Comparison of ENCODE assay signal across 13 cellular contexts in genomic region chr5:139760066-139761056, GRCh38. TPM values are rescaled to one million over a fixed set of nuclear protein-coding genes. Genes with fewer than 3 reads are reported as not detected.
DNase-seq lines count a peak whose midpoint lies in the region; ATAC-seq, FAIRE-seq and TF ChIP-seq lines count a peak whose summit lies in the region.
"Had no signal": no experiment of that assay in that cellular context is flagged by ENCODE, and none has a peak within 500 bp of the region (broad histone marks: within the 10 kb centered on the region; RNA-seq: fewer than 3 reads in every experiment).

No MANE protein-coding gene starts in this region.

- no TSS peak for BruUV-seq in HepG2 (replicated peaks; lab: Mats Ljungman, UMichigan)

- H3K4me3 ChIP-seq in astrocyte (ENCODE audit: insufficient read depth, low read depth, low read length), result no peak overlapping the region
- H3K4me3 ChIP-seq in HepG2 (replicated peaks in 1 of 3; ENCODE audit: insufficient read depth in 1 of 3, low read depth in 2 of 3, low read length in 3 of 3), result no peak overlapping the region
- H3K4me3 ChIP-seq: body of pancreas had no signal

- H3K27ac Mint-ChIP-seq in astrocyte (ENCODE audit: unreplicated experiment), result no peak overlapping the region

- no peak for TF ChIP-seq RAD21 in HepG2 (CRISPR knock-in tag; IDR thresholded peaks at IDR 0.05)

- TF ChIP-seq EP300 in HepG2 (IDR thresholded peaks at IDR 0.05; ENCODE audit: low read depth in 2 of 2, low read length in 2 of 2) (no peak), HepG2 (CRISPR knock-in tag; IDR thresholded peaks at IDR 0.05; ENCODE audit: borderline replicate concordance) (no peak)

- intact Hi-C loops in HepG2 (cut with micrococcal nuclease; ENCODE audit: unreplicated experiment), result no loop called here

- H3K27me3 Mint-ChIP-seq in astrocyte (ENCODE audit: low read depth, unreplicated experiment), result peaks cover 19% of the 10 kb centered on the region

- H4K20me1 ChIP-seq in astrocyte (ENCODE audit: insufficient read depth, low read length) (no peaks in the 10 kb centered on the region), HepG2 (ENCODE audit: insufficient read depth, low read length) (no peaks in the 10 kb centered on the region)

- no peaks in the 10 kb centered on the region for H3K36me3 ChIP-seq in astrocyte (ENCODE audit: insufficient read depth, low read length)
- no peaks in the 10 kb centered on the region for H3K36me3 ChIP-seq in HepG2 (replicated peaks in 1 of 2; ENCODE audit: control insufficient read depth in 1 of 2, insufficient read depth in 2 of 2, low read length in 2 of 2)
- H3K36me3 ChIP-seq: BE2C had no signal

- H3K27me3 ChIP-seq in astrocyte (ENCODE audit: insufficient read depth, low read length), result peaks cover 14% of the 10 kb centered on the region
- peaks cover 0 to 16% of the 10 kb centered on the region in 2 experiments; a peak in 4 of 5 replicates for H3K27me3 ChIP-seq in HepG2 (ENCODE audit: control insufficient read depth in 1 of 2, insufficient read depth in 2 of 2, low read length in 2 of 2)

- H3K9me3 ChIP-seq in astrocyte (ENCODE audit: insufficient read depth, low read depth, low read length) (peaks cover 1% of the 10 kb centered on the region), HepG2 (ENCODE audit: low read length) (no peaks in the 10 kb centered on the region)
- H3K9me3 ChIP-seq: BE2C, body of pancreas had no signal

- H3K9ac ChIP-seq in astrocyte (ENCODE audit: low read length), result no peak overlapping the region
- no peak overlapping the region for H3K9ac ChIP-seq in HepG2 (ENCODE audit: insufficient read depth, low read depth, low read length)

- no peak for TF ChIP-seq POLR2A in HepG2 (IDR thresholded peaks at IDR 0.05; ENCODE audit: insufficient read depth in 1 of 2, low read depth in 2 of 2, low read length in 2 of 2)

- 13% methylated on average over 4 of the region's 6 CpGs for WGBS in HepG2 (ENCODE audit: low lambda C conversion rate)

- CTCF ChIA-PET in HepG2 (lab: Yijun Ruan, JAX; ENCODE audit: low intra/inter-chr PET ratio, low total read pairs), result no interaction called here

- ATAC-seq in HepG2, result no peak

- FAIRE-seq in astrocyte (lab: Jason Lieb, UNC) (no peak), HepG2 (lab: Jason Lieb, UNC) (no peak)

- H3K4me2 ChIP-seq in astrocyte (ENCODE audit: low read length), result no peak overlapping the region
- no peak overlapping the region for H3K4me2 ChIP-seq in HepG2 (ENCODE audit: low read depth, low read length)

- no peak for TF ChIP-seq CTCF in astrocyte (IDR thresholded peaks at IDR 0.05; ENCODE audit: insufficient read depth, low read depth, low read length)
- no peak for TF ChIP-seq CTCF in HepG2 (CRISPR knock-in tag; IDR thresholded peaks at IDR 0.05)

- DNase-seq in AG08396 (ENCODE audit: low spot score) (peak; percentile 83), HT1080 (ENCODE audit: low read depth) (peak; percentile 52), astrocyte (ENCODE audit: low read depth) (peak; percentile 55), HepG2 (ENCODE audit: low spot score) (no peak), Kasumi-1 (lab: John Stamatoyannopoulos, UW) (no peak), T-helper 9 cell (no peak), DMS114 treated with DMSO at 0.1 percent for 48 hours (lab: John Stamatoyannopoulos, UW; ENCODE audit: unreplicated experiment) (no peak)
- no peak for DNase-seq in activated CD4-positive, alpha-beta T cell treated with anti-CD3 and anti-CD28 coated beads for 4 hours
- DNase-seq: BE2C, trophoblast cell had no signal

- no peaks in the 10 kb centered on the region for H3K9me3 Mint-ChIP-seq in astrocyte (ENCODE audit: unreplicated experiment)

- H3K79me2 ChIP-seq in astrocyte (ENCODE audit: insufficient read depth, low read length) (no peaks in the 10 kb centered on the region), HepG2 (ENCODE audit: insufficient read depth, low read length) (no peaks in the 10 kb centered on the region)

- H3K27ac ChIP-seq in astrocyte (ENCODE audit: low read depth, low read length) (no peak overlapping the region), HepG2 (ENCODE audit: extremely low read length, insufficient read depth, low read length) (no peak overlapping the region)
- H3K27ac ChIP-seq: RWPE1 had no signal

- no peaks in the 10 kb centered on the region for H3K36me3 Mint-ChIP-seq in astrocyte (ENCODE audit: low read depth, unreplicated experiment)

- in situ Hi-C loops in HepG2 (cut with HindIII; ENCODE audit: extremely low pct_ligation_motif_present, low pct_unique_long_range_greater_than_20kb), result loop anchor here (5.0 kb wide), 1 partner anchor 113 kb away; the partner anchor contains the start of gene CXXC5

- H3K4me3 Mint-ChIP-seq in astrocyte (ENCODE audit: unreplicated experiment), result no peak overlapping the region

- H3K4me1 ChIP-seq in astrocyte (ENCODE audit: insufficient read depth, low read length) (peaks cover 12% of the 10 kb centered on the region), HepG2 (ENCODE audit: insufficient read depth, low read length) (peaks cover 87% of the 10 kb centered on the region)

- H2AFZ ChIP-seq in astrocyte (ENCODE audit: low read depth, low read length), result no peak overlapping the region
- H2AFZ ChIP-seq in HepG2 (ENCODE audit: low read length), result no peak overlapping the region

- POLR2A ChIA-PET in HepG2 (lab: Yijun Ruan, JAX), result no interaction called here

- peaks cover 33% of the 10 kb centered on the region for H3K4me1 Mint-ChIP-seq in astrocyte (ENCODE audit: low read depth, unreplicated experiment)

TF ChIP-seq in HepG2, 621 proteins besides CTCF, POLR2A, EP300 and RAD21:
- TF ChIP-seq ZNF230 (CRISPR knock-in tag; IDR thresholded peaks at IDR 0.05), result no peak
- peak; percentile 98 for TF ChIP-seq ZNF768 (CRISPR knock-in tag; IDR thresholded peaks at IDR 0.05)
- no peak for TF ChIP-seq KAT7 (CRISPR knock-in tag; IDR thresholded peaks at IDR 0.05; ENCODE audit: borderline replicate concordance)
- TF ChIP-seq KDM1A (CRISPR knock-in tag; IDR thresholded peaks at IDR 0.05), result 0 out of 2 replicates have a peak, but pooled peaks have one; percentile 26
- TF ChIP-seq RFXAP (CRISPR knock-in tag; IDR thresholded peaks at IDR 0.05; ENCODE audit: borderline replicate concordance), result no peak
- TF ChIP-seq TMF1 (CRISPR knock-in tag; IDR thresholded peaks at IDR 0.05; ENCODE audit: low read depth), result no peak
- TF ChIP-seq TARDBP (CRISPR knock-in tag; IDR thresholded peaks at IDR 0.05), result no peak
- TF ChIP-seq HHEX (CRISPR knock-in tag; IDR thresholded peaks at IDR 0.05), result no peak
- TF ChIP-seq ZMYM3 (CRISPR knock-in tag; IDR thresholded peaks at IDR 0.05), result peak; percentile 42; the same call in 1 of the 2 replicates
- no peak for TF ChIP-seq NFRKB (IDR thresholded peaks at IDR 0.05)

RNA-seq across cellular contexts. Expression of gene PSD2, which starts 35.2 kb away (rescaled TPM):
- 0.03 and 0.10 TPM in 2 replicates for total RNA-seq in HT1080 (2014; rRNA removed; shearing (Covaris generic))
- polyA plus RNA-seq in HT1080 (2015; cell fraction: cytosol; rRNA removed), result 0.01 TPM in 1 of 2 replicates, not detected in the other
- polyA plus RNA-seq in HT1080 (2015; cell fraction: nucleus; rRNA removed), result 0.07 and 0.08 TPM in 2 replicates
- 0.25 and 0.31 TPM in 2 replicates for total RNA-seq in astrocyte
- total RNA-seq in HepG2 (2016; rRNA removed; fragmentation: Illumina TruSeq; extraction: Trizol), result not detected in 2 replicates
- not detected in 2 replicates for total RNA-seq in HepG2 (2016; cell fraction: cytosol; rRNA removed; fragmentation: Illumina TruSeq; extraction: Trizol; ENCODE audit: low read depth)
- not detected in 2 replicates for total RNA-seq in HepG2 (2016; cell fraction: insoluble cytoplasmic fraction; rRNA removed; fragmentation: Illumina TruSeq; extraction: Trizol)
- not detected in 2 replicates for total RNA-seq in HepG2 (2016; cell fraction: membrane; rRNA removed; fragmentation: Illumina TruSeq; extraction: Trizol)
- 0.09 TPM in 1 of 2 replicates, not detected in the other for total RNA-seq in HepG2 (2016; cell fraction: nucleus; rRNA removed; fragmentation: Illumina TruSeq; extraction: Trizol)
- polyA plus RNA-seq in HepG2 (2011; rRNA removed), result 0.07 and 0.13 TPM in 2 replicates
- polyA plus RNA-seq in HepG2 (2011; cell fraction: cytosol; rRNA removed), result 0.04 and 0.06 TPM in 2 replicates
- polyA plus RNA-seq in HepG2 (2011; cell fraction: nucleus; rRNA removed), result 0.16 and 0.32 TPM in 2 replicates
- polyA plus RNA-seq in HepG2 (2012), result 0.07 and 0.13 TPM in 2 replicates
- not detected in 2 replicates for polyA plus RNA-seq in HepG2 (2016; cell fraction: cytosol; fragmentation: Illumina TruSeq; extraction: Trizol; ENCODE audit: low read depth)
- polyA plus RNA-seq in HepG2 (2016; cell fraction: insoluble cytoplasmic fraction; fragmentation: Illumina TruSeq; extraction: Trizol; ENCODE audit: low read depth), result not detected in 2 replicates
- polyA plus RNA-seq in HepG2 (2016; cell fraction: membrane; fragmentation: Illumina TruSeq; extraction: Trizol; ENCODE audit: low read depth), result not detected in 2 replicates
- polyA plus RNA-seq in HepG2 (2016; cell fraction: nucleus; fragmentation: Illumina TruSeq; extraction: Trizol; ENCODE audit: insufficient read depth, low read depth), result 0.10 TPM in 1 of 2 replicates, not detected in the other
- polyA minus RNA-seq in HepG2 (2011; rRNA and poly(A)+ RNA removed; ENCODE audit: low replicate concordance), result 0.10 TPM in 1 of 2 replicates, not detected in the other
- polyA minus RNA-seq in HepG2 (2011; cell fraction: cytosol; rRNA and poly(A)+ RNA removed), result not detected in 2 replicates
- polyA minus RNA-seq in HepG2 (2011; cell fraction: nucleus; rRNA and poly(A)+ RNA removed), result 0.12 TPM in 1 of 2 replicates, not detected in the other
- total RNA-seq: epithelial cell of proximal tubule had no signal

Comparison
In these comparisons a context has a peak if more than half of its experiments do, and no peak if none do; other contexts are left out.
1. DNase-seq: peak in AG08396 (single experiment), HT1080 (single experiment) and astrocyte (single experiment); none in HepG2 (single experiment), Kasumi-1 (0 of 2), activated CD4-positive, alpha-beta T cell treated with anti-CD3 and anti-CD28 coated beads for 4 hours (0 of 2), T-helper 9 cell (single experiment) and DMS114 treated with DMSO at 0.1 percent for 48 hours (single experiment).